1 cellular context compared by ENCODE assay signal in genomic region chr2:217463402-217464075, GRCh38.
TF ChIP-seq lines count a peak whose summit lies in the region.

No MANE protein-coding gene starts in this region.

TF ChIP-seq in HEK293, 187 proteins besides CTCF, POLR2A, EP300 and RAD21:
- TF ChIP-seq TSHZ1 (tag by site-specific recombination; IDR thresholded peaks at IDR 0.05; ENCODE audit: borderline replicate concordance) (no peak), ZNF513 (tag by site-specific recombination; IDR thresholded peaks at IDR 0.05) (peak; percentile 66), ZNF791 (tag by site-specific recombination; IDR thresholded peaks at IDR 0.05) (no peak), ZNF146 (tag by site-specific recombination; IDR thresholded peaks at IDR 0.05) (no peak), ZNF600 (tag by site-specific recombination; IDR thresholded peaks at IDR 0.05) (no peak), ZNF571 (tag by site-specific recombination; IDR thresholded peaks at IDR 0.05) (no peak), ZFP69B (tag by site-specific recombination; IDR thresholded peaks at IDR 0.05) (no peak)
